In genomic region chrX:123199338-123199737, GRCh38 we compare ENCODE assay signal across 10 cellular contexts.
"Had no signal": no experiment of that assay in that cellular context is flagged by ENCODE, and none has a peak within 500 bp of the region (broad histone marks: within the 10 kb centered on the region; RNA-seq: fewer than 3 reads in every experiment).

No MANE protein-coding gene starts in this region.

- H3K4me3 ChIP-seq: GM23248, GM23338, HAP-1 had no signal

- ATAC-seq: GM23338, HCT116 had no signal

- H3K4me2 ChIP-seq: GM23338 had no signal

- H3K4me1 ChIP-seq: HAP-1 had no signal

- FAIRE-seq: H54 had no signal

- H3K9ac ChIP-seq: GM23248 had no signal

- H2AFZ ChIP-seq: GM23248, GM23338 had no signal

- H3K9me3 ChIP-seq: HAP-1 had no signal

- H3K36me3 ChIP-seq: HAP-1 had no signal

- DNase-seq: GM23248, GOT3, H7, H9, HCEC 1CT, HFFc6 had no signal

- H3K27ac ChIP-seq: GM23248 had no signal
